Comparison of ENCODE assay signal across 25 cellular contexts in genomic region chr2:115491394-115491793, GRCh38.
"Had no signal": no experiment of that assay in that cellular context is flagged by ENCODE, and none has a peak within 500 bp of the region (broad histone marks: within the 10 kb centered on the region; RNA-seq: fewer than 3 reads in every experiment).

No MANE protein-coding gene starts in this region.

- H3K4me1 Mint-ChIP-seq: activated naive CD8-positive, alpha-beta T cell treated with anti-CD3 and anti-CD28 coated beads, Interleukin-2, amount 10 ng/mL, durations not matched to agents 7 days and 5 days had no signal

- H3K27me3 ChIP-seq: adrenal gland, body of pancreas, MG63, Peyer's patch had no signal

- H3K27ac Mint-ChIP-seq: activated CD8-positive, alpha-beta T cell treated with anti-CD3 and anti-CD28 coated beads, Interleukin-2, amount 10 ng/mL, durations not matched to agents 7 days and 5 days; activated naive CD8-positive, alpha-beta T cell treated with anti-CD3 and anti-CD28 coated beads, Interleukin-2, amount 10 ng/mL, durations not matched to agents 7 days and 5 days; T-helper 1 cell treated with Interleukin-12 subunit alpha and Interleukin-12 subunit beta and Interleukin-4 antibody, amounts not matched to agents 30 μg/mL and 1 μg/mL, for 36 hours had no signal

- DNase-seq: activated CD4-positive, alpha-beta T cell treated with anti-CD3 and anti-CD28 coated beads for 4 hours; activated CD4-positive, alpha-beta T cell treated with anti-CD3 and anti-CD28 coated beads, Interleukin-2, amount 50 U/mL, for 4 hours; activated CD8-positive, alpha-beta memory T cell treated with anti-CD3 and anti-CD28 coated beads, Interleukin-2, amount 50 U/mL, for 48 hours; activated CD8-positive, alpha-beta T cell treated with anti-CD3 and anti-CD28 coated beads, Interleukin-2, amount 10 ng/mL, durations not matched to agents 7 days and 5 days; activated naive CD4-positive, alpha-beta T cell treated with anti-CD3 and anti-CD28 coated beads, Interleukin-2, amount 50 U/mL, for 16 hours; activated naive CD8-positive, alpha-beta T cell treated with anti-CD3 and anti-CD28 coated beads, Interleukin-2, amount 10 ng/mL, durations not matched to agents 7 days and 5 days; activated T-cell treated with anti-CD3 and anti-CD28 coated beads, Interleukin-2, amount 50 U/mL, for 1 hour; adrenal gland; aorta; body of pancreas; central memory CD4-positive, alpha-beta T cell; MG63; MV-4-11; NCI-H1105; NCI-H1436; NCI-H1694 treated with DMSO at 0.1 percent for 48 hours; NCI-H2029 treated with DMSO at 0.1 percent for 48 hours; NCI-H446 treated with DMSO at 0.1 percent for 48 hours; NCI-H524 treated with DMSO at 0.1 percent for 48 hours; NCI-H774; NK-92 treated with Interleukin-12 subunit alpha and Interleukin-12 subunit beta, amount 100 ng/mL, for 24 hours; Peyer's patch; SHP77 had no signal

- H3K36me3 ChIP-seq: adrenal gland, MG63, Peyer's patch had no signal

- ATAC-seq: activated CD4-positive, CD25-positive, alpha-beta regulatory T cell treated with anti-CD3 and anti-CD28 coated beads, Interleukin-2, amount 50 U/mL, for 24 hours; activated CD8-positive, alpha-beta T cell treated with anti-CD3 and anti-CD28 coated beads, Interleukin-2, amount 10 ng/mL, durations not matched to agents 7 days and 5 days; body of pancreas had no signal

- H3K4me1 ChIP-seq: adrenal gland, body of pancreas, Peyer's patch had no signal

- H3K27me3 Mint-ChIP-seq: activated naive CD8-positive, alpha-beta T cell treated with anti-CD3 and anti-CD28 coated beads, Interleukin-2, amount 10 ng/mL, durations not matched to agents 7 days and 5 days had no signal

- H3K36me3 Mint-ChIP-seq: activated naive CD8-positive, alpha-beta T cell treated with anti-CD3 and anti-CD28 coated beads, Interleukin-2, amount 10 ng/mL, durations not matched to agents 7 days and 5 days had no signal

- H3K27ac ChIP-seq: adrenal gland, body of pancreas, Peyer's patch had no signal

- H3K4me3 Mint-ChIP-seq: activated CD8-positive, alpha-beta T cell treated with anti-CD3 and anti-CD28 coated beads, Interleukin-2, amount 10 ng/mL, durations not matched to agents 7 days and 5 days; activated naive CD8-positive, alpha-beta T cell treated with anti-CD3 and anti-CD28 coated beads, Interleukin-2, amount 10 ng/mL, durations not matched to agents 7 days and 5 days; T-helper 1 cell treated with Interleukin-12 subunit alpha and Interleukin-12 subunit beta and Interleukin-4 antibody, amounts not matched to agents 30 μg/mL and 1 μg/mL, for 36 hours had no signal

- H3K9me3 ChIP-seq: body of pancreas had no signal

- H3K4me3 ChIP-seq: adrenal gland, body of pancreas, MG63, Peyer's patch had no signal
